Comparison of ENCODE assay signal across 18 cellular contexts in genomic region chr21:43733060-43733459, GRCh38. TPM values are rescaled to one million over a fixed set of nuclear protein-coding genes. Genes with fewer than 3 reads are reported as not detected.
DNase-seq lines count a peak whose midpoint lies in the region; ATAC-seq and TF ChIP-seq lines count a peak whose summit lies in the region.
"Had no signal": no experiment of that assay in that cellular context is flagged by ENCODE, and none has a peak within 500 bp of the region (broad histone marks: within the 10 kb centered on the region; RNA-seq: fewer than 3 reads in every experiment).

No MANE protein-coding gene starts in this region.

- no peaks in the 10 kb centered on the region for H3K9me3 Mint-ChIP-seq in activated CD4-positive, alpha-beta T cell treated with anti-CD3 and anti-CD28 coated beads, Interleukin-2, amount 10 ng/mL, durations not matched to agents 7 days and 5 days
- no peaks in the 10 kb centered on the region for H3K9me3 Mint-ChIP-seq in chondrocyte (ENCODE audit: low read depth)
- H3K9me3 Mint-ChIP-seq: activated CD4-positive, alpha-beta memory T cell treated with anti-CD3 and anti-CD28 coated beads for 36 hours had no signal

- no peak for DNase-seq in activated CD4-positive, alpha-beta T cell treated with anti-CD3 and anti-CD28 coated beads, Interleukin-2, amount 10 ng/mL, durations not matched to agents 7 days and 5 days
- no peak for DNase-seq in activated CD4-positive, alpha-beta T cell treated with anti-CD3 and anti-CD28 coated beads, Interleukin-2, amount 50 U/mL, for 48 hours
- DNase-seq in chondrocyte (ENCODE audit: low spot score) (no peak), uterus (no peak), DMS79 treated with DMSO at 0.1 percent for 48 hours (lab: John Stamatoyannopoulos, UW) (no peak), iPS-NIHi11 (ENCODE audit: low spot score) (no peak)
- DNase-seq: activated gamma-delta T cell, Caco-2, GF-D8, left cardiac atrium, NCI-H1048, NCI-H82, T1000, thyroid gland had no signal

- H3K36me3 ChIP-seq in uterus: no peaks in the 10 kb centered on the region
- H3K36me3 ChIP-seq: prostate gland, thyroid gland had no signal

- no peak for ATAC-seq in GM21619 (IDR thresholded peaks at IDR 0.05; ENCODE audit: unreplicated experiment)

- no peaks in the 10 kb centered on the region for H3K27me3 Mint-ChIP-seq in activated CD4-positive, alpha-beta T cell treated with anti-CD3 and anti-CD28 coated beads, Interleukin-2, amount 10 ng/mL, durations not matched to agents 7 days and 5 days
- H3K27me3 Mint-ChIP-seq in chondrocyte (ENCODE audit: low read depth): no peaks in the 10 kb centered on the region
- H3K27me3 Mint-ChIP-seq: activated CD4-positive, alpha-beta memory T cell treated with anti-CD3 and anti-CD28 coated beads for 36 hours had no signal

- peak overlapping the region; percentile 72 for H3K27ac ChIP-seq in layer of hippocampus (ENCODE audit: low read depth, low read length)
- H3K27ac ChIP-seq in uterus: peak overlapping the region; percentile 13 to 22

- CTCF ChIA-PET in activated CD4-positive, alpha-beta T cell treated with anti-CD3 and anti-CD28 coated beads, Interleukin-2, amount 10 ng/mL, durations not matched to agents 7 days and 5 days (lab: Charles Lee): interaction anchor here (1.0 kb wide), 1 partner anchor 20 kb away, joined by 4 read pairs; no protein-coding TSS in a partner anchor

- H3K4me1 Mint-ChIP-seq in activated CD4-positive, alpha-beta T cell treated with anti-CD3 and anti-CD28 coated beads, Interleukin-2, amount 10 ng/mL, durations not matched to agents 7 days and 5 days: peaks cover 63% of the 10 kb centered on the region
- H3K4me1 Mint-ChIP-seq in chondrocyte (ENCODE audit: low read depth): peaks cover 62% of the 10 kb centered on the region

- peak overlapping the region; percentile 72 for H3K27ac Mint-ChIP-seq in activated CD4-positive, alpha-beta T cell treated with anti-CD3 and anti-CD28 coated beads, Interleukin-2, amount 10 ng/mL, durations not matched to agents 7 days and 5 days
- peak overlapping the region; percentile 89 for H3K27ac Mint-ChIP-seq in chondrocyte (ENCODE audit: unreplicated experiment)

- TF ChIP-seq POLR2A in uterus (IDR thresholded peaks at IDR 0.05): no peak

- POLR2A ChIA-PET in activated CD4-positive, alpha-beta T cell treated with anti-CD3 and anti-CD28 coated beads, Interleukin-2, amount 10 ng/mL, durations not matched to agents 7 days and 5 days (lab: Charles Lee): no interaction called here

- no peak for TF ChIP-seq CTCF in chondrocyte (IDR thresholded peaks at IDR 0.05)
- TF ChIP-seq CTCF in uterus (IDR thresholded peaks at IDR 0.05): no peak

- H3K4me3 ChIP-seq in uterus: no peak overlapping the region
- H3K4me3 ChIP-seq: prostate gland, thyroid gland had no signal

- peaks cover 3% of the 10 kb centered on the region for H3K36me3 Mint-ChIP-seq in activated CD4-positive, alpha-beta T cell treated with anti-CD3 and anti-CD28 coated beads, Interleukin-2, amount 10 ng/mL, durations not matched to agents 7 days and 5 days (ENCODE audit: low read depth)
- peaks cover 7% of the 10 kb centered on the region for H3K36me3 Mint-ChIP-seq in chondrocyte (ENCODE audit: low read depth)

- intact Hi-C loops in uterus (cut with DNase I; ENCODE audit: low total_unique reads): no loop called here

- H3K9me3 ChIP-seq in uterus: no peaks in the 10 kb centered on the region
- H3K9me3 ChIP-seq: Caco-2, prostate gland, thyroid gland had no signal

- peak overlapping the region; percentile 20 for H3K4me3 Mint-ChIP-seq in activated CD4-positive, alpha-beta T cell treated with anti-CD3 and anti-CD28 coated beads, Interleukin-2, amount 10 ng/mL, durations not matched to agents 7 days and 5 days
- H3K4me3 Mint-ChIP-seq in chondrocyte (ENCODE audit: unreplicated experiment): no peak overlapping the region
- H3K4me3 Mint-ChIP-seq: activated CD4-positive, alpha-beta memory T cell treated with anti-CD3 and anti-CD28 coated beads for 36 hours had no signal

- no peaks in the 10 kb centered on the region for H3K27me3 ChIP-seq in layer of hippocampus (ENCODE audit: control insufficient read depth, insufficient read depth, low read length)
- no peaks in the 10 kb centered on the region for H3K27me3 ChIP-seq in uterus
- H3K27me3 ChIP-seq: thyroid gland had no signal

- peaks cover 0 to 25% of the 10 kb centered on the region in 2 donors for H3K4me1 ChIP-seq in uterus

RNA-seq across cellular contexts. Expression of gene PDXK, which starts 14.1 kb away (rescaled TPM):
- 10 to 100 TPM; 74.0 to 81.4 TPM for total RNA-seq in activated CD4-positive, alpha-beta T cell treated with anti-CD3 and anti-CD28 coated beads, Interleukin-2, amount 10 ng/mL, durations not matched to agents 7 days and 5 days
- total RNA-seq in chondrocyte (213 to 234 TPM (median 216 TPM) in 3 replicates), uterus (10 to 100 TPM; 15.9 to 89.8 (median 49.8) TPM)

RNA-seq across cellular contexts. Expression of gene CSTB, which starts 43.0 kb away (rescaled TPM):
- total RNA-seq in activated CD4-positive, alpha-beta T cell treated with anti-CD3 and anti-CD28 coated beads, Interleukin-2, amount 10 ng/mL, durations not matched to agents 7 days and 5 days: 10 to 100 TPM; 44.4 to 48.7 TPM
- total RNA-seq in chondrocyte (56.5 to 63.6 TPM (median 57.2 TPM) in 3 replicates), uterus (10 to 100 TPM in 1 of 4 donors, 1 to 10 TPM in 3; 2.0 to 31.2 (median 5.6) TPM)

RNA-seq across cellular contexts. Expression of gene RRP1, which starts 56.3 kb away (rescaled TPM):
- 10 to 100 TPM; 25.3 to 28.5 TPM for total RNA-seq in activated CD4-positive, alpha-beta T cell treated with anti-CD3 and anti-CD28 coated beads, Interleukin-2, amount 10 ng/mL, durations not matched to agents 7 days and 5 days
- 18.4 to 19.6 TPM (median 19.2 TPM) in 3 replicates for total RNA-seq in chondrocyte
- 10 to 100 TPM; 11.0 to 31.5 (median 19.5) TPM for total RNA-seq in uterus
